ENCODE assay signal across 25 cellular contexts in the genomic region with DNA sequence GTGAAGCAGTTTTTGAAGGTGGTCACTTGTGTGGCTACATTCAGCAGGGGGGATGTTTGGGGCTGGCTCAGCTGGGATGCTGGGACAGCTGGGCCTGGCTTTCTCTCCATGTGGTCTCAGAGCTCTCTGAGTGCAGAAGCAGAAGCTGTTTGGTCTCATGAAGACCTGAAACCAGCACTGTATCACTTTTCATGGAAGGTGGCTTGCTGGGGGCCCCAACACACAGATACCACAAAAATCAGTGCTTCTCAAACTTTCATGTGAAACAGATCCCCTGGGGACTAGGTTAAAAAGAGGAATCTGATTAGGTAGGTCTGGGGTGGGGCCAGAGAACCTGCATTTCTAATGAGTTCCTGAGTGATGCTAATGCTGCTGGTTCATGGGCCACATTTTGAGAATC.
"Had no signal": no experiment of that assay in that cellular context is flagged by ENCODE, and none has a peak within 500 bp of the region (broad histone marks: within the 10 kb centered on the region; RNA-seq: fewer than 3 reads in every experiment).

No MANE protein-coding gene starts in this region.

- H3K4me3 Mint-ChIP-seq: activated CD4-positive, alpha-beta T cell treated with anti-CD3 and anti-CD28 coated beads for 36 hours; activated CD8-positive, alpha-beta T cell treated with anti-CD3 and anti-CD28 coated beads for 36 hours; activated naive CD8-positive, alpha-beta T cell treated with anti-CD3 and anti-CD28 coated beads, Interleukin-2, amount 10 ng/mL, durations not matched to agents 7 days and 5 days; T-helper 1 cell treated with Interleukin-12 subunit alpha and Interleukin-12 subunit beta and Interleukin-4 antibody, amounts not matched to agents 30 μg/mL and 1 μg/mL, for 36 hours had no signal

- H3K9me3 Mint-ChIP-seq: activated naive CD8-positive, alpha-beta T cell treated with anti-CD3 and anti-CD28 coated beads, Interleukin-2, amount 10 ng/mL, durations not matched to agents 7 days and 5 days had no signal

- DNase-seq: activated CD4-positive, alpha-beta T cell treated with anti-CD3 and anti-CD28 coated beads for 36 hours; activated CD4-positive, alpha-beta T cell treated with anti-CD3 and anti-CD28 coated beads, Interleukin-2, amount 50 U/mL, for 1 hour; activated CD4-positive, CD25-positive, alpha-beta regulatory T cell; activated CD8-positive, alpha-beta memory T cell treated with anti-CD3 and anti-CD28 coated beads, Interleukin-2, amount 50 U/mL, for 48 hours; activated CD8-positive, alpha-beta T cell treated with anti-CD3 and anti-CD28 coated beads for 36 hours; activated naive CD4-positive, alpha-beta T cell treated with anti-CD3 and anti-CD28 coated beads, Interleukin-2, amount 50 U/mL, for 16 hours; activated naive CD8-positive, alpha-beta T cell treated with anti-CD3 and anti-CD28 coated beads, Interleukin-2, amount 10 ng/mL, durations not matched to agents 7 days and 5 days; activated T-cell treated with anti-CD3 and anti-CD28 coated beads, Interleukin-2, amount 50 U/mL, for 1 hour; adrenal gland; anterior cingulate cortex; cerebellar nuclear complex; KG1; MG63; NCI-H1105; NCI-H1436; NCI-H187; NCI-H2081; NCI-H510A treated with DMSO at 0.1 percent for 48 hours; NCI-H69; RPMI8226; T-helper 9 cell had no signal

- H3K27me3 ChIP-seq: adrenal gland had no signal

- H3K36me3 Mint-ChIP-seq: activated naive CD8-positive, alpha-beta T cell treated with anti-CD3 and anti-CD28 coated beads, Interleukin-2, amount 10 ng/mL, durations not matched to agents 7 days and 5 days had no signal

- H3K4me3 ChIP-seq: adrenal gland, MG63 had no signal

- H3K27ac ChIP-seq: adrenal gland had no signal

- H3K36me3 ChIP-seq: adrenal gland, MG63 had no signal

- H3K27ac Mint-ChIP-seq: activated CD4-positive, alpha-beta T cell treated with anti-CD3 and anti-CD28 coated beads for 36 hours; activated CD8-positive, alpha-beta T cell treated with anti-CD3 and anti-CD28 coated beads for 36 hours; activated naive CD8-positive, alpha-beta T cell treated with anti-CD3 and anti-CD28 coated beads, Interleukin-2, amount 10 ng/mL, durations not matched to agents 7 days and 5 days; T-helper 1 cell treated with Interleukin-12 subunit alpha and Interleukin-12 subunit beta and Interleukin-4 antibody, amounts not matched to agents 30 μg/mL and 1 μg/mL, for 36 hours had no signal

- H3K4me1 Mint-ChIP-seq: activated CD4-positive, alpha-beta T cell treated with anti-CD3 and anti-CD28 coated beads for 36 hours had no signal

- H3K9me3 ChIP-seq: adrenal gland had no signal

- ATAC-seq: activated CD4-positive, alpha-beta T cell treated with anti-CD3 and anti-CD28 coated beads for 36 hours; activated CD8-positive, alpha-beta T cell treated with anti-CD3 and anti-CD28 coated beads for 36 hours; Panc1; Right ventricle myocardium inferior; SK-N-SH treated with all-trans-retinoic acid at 6 μM for 48 hours had no signal

- H3K4me1 ChIP-seq: adrenal gland had no signal
